In the genomic region with DNA sequence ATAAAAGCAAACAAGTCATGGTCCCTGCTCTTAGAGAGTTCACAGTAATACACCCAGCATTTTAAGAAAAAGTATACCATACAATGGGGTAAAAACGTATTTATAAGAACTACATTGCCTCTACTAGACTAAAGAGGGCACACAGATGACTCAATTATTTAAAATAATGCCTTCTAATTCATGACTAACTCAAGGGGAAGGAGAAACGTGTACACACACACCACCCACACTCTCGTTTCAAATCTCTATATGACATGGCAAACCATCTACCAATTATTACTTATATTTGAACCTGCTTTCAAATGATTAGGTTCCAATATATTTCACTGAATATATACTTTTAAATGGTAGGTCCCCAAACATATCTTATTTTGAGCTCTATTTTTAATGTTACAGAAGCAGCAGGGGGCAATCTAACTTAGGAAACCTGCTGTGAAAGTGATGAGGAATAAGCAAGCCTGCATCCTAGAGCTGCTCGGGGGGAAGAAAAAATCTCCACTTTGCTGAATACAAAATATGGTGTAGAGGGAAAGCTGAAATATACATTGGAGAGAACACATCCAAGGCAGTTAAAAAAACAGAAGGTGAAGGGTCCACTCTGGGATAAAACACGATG, we compare ENCODE assay signal across 19 cellular contexts.
DNase-seq lines count a peak whose midpoint lies in the region; ATAC-seq, FAIRE-seq and TF ChIP-seq lines count a peak whose summit lies in the region.
"Had no signal": no experiment of that assay in that cellular context is flagged by ENCODE, and none has a peak within 500 bp of the region (broad histone marks: within the 10 kb centered on the region; RNA-seq: fewer than 3 reads in every experiment).

No MANE protein-coding gene starts in this region.

- 0 out of 2 replicates have a peak, but pooled peaks cover 1% of the 10 kb centered on the region for H3K27me3 ChIP-seq in GM06990 (replicated peaks; ENCODE audit: control insufficient read depth, insufficient read depth, low read length)
- H3K27me3 ChIP-seq in OCI-LY3 (ENCODE audit: low read depth, low read length), result peaks cover 29% of the 10 kb centered on the region
- H3K27me3 ChIP-seq: BLaER1 had no signal

- DNase-seq in D721Med (ENCODE audit: insufficient read length, low spot score) (no peak), GM06990 (ENCODE audit: extremely low read depth, insufficient read length) (no peak), fibroblast of peridontal ligament (ENCODE audit: extremely low read depth) (peak; percentile 6), NCI-H2107 treated with DMSO at 0.1 percent for 48 hours (lab: John Stamatoyannopoulos, UW; ENCODE audit: unreplicated experiment) (no peak), CD14-positive monocyte (ENCODE audit: low spot score) (no peak)
- DNase-seq: activated CD8-positive, alpha-beta T cell treated with anti-CD3 and anti-CD28 coated beads, Interleukin-2, amount 10 ng/mL, durations not matched to agents 7 days and 5 days; activated T-cell treated with anti-CD3 and anti-CD28 coated beads, Interleukin-2, amount 50 U/mL, for 48 hours; foreskin melanocyte; H7; left cardiac atrium; NCI-H226; Right ventricle myocardium superior; T-helper 1 cell had no signal

- no peaks in the 10 kb centered on the region for H4K20me1 ChIP-seq in OCI-LY3 (ENCODE audit: insufficient read depth, low read length)
- H4K20me1 ChIP-seq: BLaER1 had no signal

- intact Hi-C loops in CD14-positive monocyte (cut with micrococcal nuclease), result no loop called here

- no peak overlapping the region for H3K27ac ChIP-seq in OCI-LY3 (ENCODE audit: low read length)
- H3K27ac ChIP-seq: BLaER1 had no signal

- H3K4me3 Mint-ChIP-seq in CD14-positive monocyte, result no peak overlapping the region
- H3K4me3 Mint-ChIP-seq: activated CD8-positive, alpha-beta T cell treated with anti-CD3 and anti-CD28 coated beads, Interleukin-2, amount 10 ng/mL, durations not matched to agents 7 days and 5 days had no signal

- H3K36me3 ChIP-seq in GM06990 (ENCODE audit: control insufficient read depth, insufficient read depth, low read length), result no peaks in the 10 kb centered on the region
- no peaks in the 10 kb centered on the region for H3K36me3 ChIP-seq in OCI-LY3 (replicated peaks; ENCODE audit: low read depth, low read length)
- H3K36me3 ChIP-seq: BLaER1 had no signal

- no peaks in the 10 kb centered on the region for H3K79me2 ChIP-seq in OCI-LY3 (ENCODE audit: low read length)

- H3K27ac Mint-ChIP-seq in CD14-positive monocyte, result no peak overlapping the region
- H3K27ac Mint-ChIP-seq: activated CD8-positive, alpha-beta T cell treated with anti-CD3 and anti-CD28 coated beads, Interleukin-2, amount 10 ng/mL, durations not matched to agents 7 days and 5 days; activated naive CD4-positive, alpha-beta T cell treated with anti-CD3 and anti-CD28 coated beads, Interleukin-2, amount 50 U/mL, for 72 hours had no signal

- ATAC-seq in HG03280 (IDR thresholded peaks at IDR 0.05; ENCODE audit: unreplicated experiment) (no peak), HG02623 (IDR thresholded peaks at IDR 0.05; ENCODE audit: unreplicated experiment) (no peak)
- ATAC-seq: activated CD8-positive, alpha-beta T cell treated with anti-CD3 and anti-CD28 coated beads, Interleukin-2, amount 10 ng/mL, durations not matched to agents 7 days and 5 days; K562; left cardiac atrium had no signal

- H3K4me1 Mint-ChIP-seq in CD14-positive monocyte, result no peaks in the 10 kb centered on the region

- peak overlapping the region; percentile 42 for H3K4me2 ChIP-seq in OCI-LY3 (ENCODE audit: low read length)
- H3K4me2 ChIP-seq: BLaER1 had no signal

- H3K9ac ChIP-seq in OCI-LY3 (ENCODE audit: low read length), result no peak overlapping the region
- H3K9ac ChIP-seq: BLaER1 had no signal

- peaks cover 8% of the 10 kb centered on the region for H3K4me1 ChIP-seq in OCI-LY3 (ENCODE audit: low read length)
- H3K4me1 ChIP-seq: BLaER1 had no signal

- H3K4me3 ChIP-seq in GM06990 (replicated peaks; ENCODE audit: low read depth, low read length) (no peak overlapping the region), OCI-LY3 (ENCODE audit: low read length) (no peak overlapping the region)
- H3K4me3 ChIP-seq: BLaER1, K562 had no signal

- no peak overlapping the region for H2AFZ ChIP-seq in OCI-LY3 (ENCODE audit: low read depth, low read length)

- 0 out of 2 replicates have a peak, but pooled peaks cover under 1% of the 10 kb centered on the region for H3K9me3 ChIP-seq in OCI-LY3 (ENCODE audit: insufficient read depth, low read length)

- TF ChIP-seq CTCF in D721Med (IDR thresholded peaks at IDR 0.05; ENCODE audit: insufficient read depth, missing control alignments) (peak; percentile 52), GM06990 (IDR thresholded peaks at IDR 0.05; ENCODE audit: insufficient read depth, low read length, poor library complexity, severe bottlenecking) (peak; percentile 13), OCI-LY3 (IDR thresholded peaks at IDR 0.05; ENCODE audit: low read depth, low read length) (peak; percentile 71), CD14-positive monocyte (IDR thresholded peaks at IDR 0.05) (no peak)

- H3K9me3 Mint-ChIP-seq in CD14-positive monocyte, result peaks cover 0 to 11% (median 7%) of the 10 kb centered on the region in 7 donors

- peaks cover 0 to 4% (median 2%) of the 10 kb centered on the region in 3 donors for H3K27me3 Mint-ChIP-seq in CD14-positive monocyte (ENCODE audit: low read depth in 3 of 3)

- no peaks in the 10 kb centered on the region for H3K36me3 Mint-ChIP-seq in CD14-positive monocyte
- H3K36me3 Mint-ChIP-seq: activated naive CD4-positive, alpha-beta T cell treated with anti-CD3 and anti-CD28 coated beads, Interleukin-2, amount 50 U/mL, for 72 hours had no signal

- no peak for FAIRE-seq in D721Med (lab: Jason Lieb, UNC)
- FAIRE-seq: K562 had no signal
